Comparison of ENCODE assay signal across 10 cellular contexts in the genomic region with DNA sequence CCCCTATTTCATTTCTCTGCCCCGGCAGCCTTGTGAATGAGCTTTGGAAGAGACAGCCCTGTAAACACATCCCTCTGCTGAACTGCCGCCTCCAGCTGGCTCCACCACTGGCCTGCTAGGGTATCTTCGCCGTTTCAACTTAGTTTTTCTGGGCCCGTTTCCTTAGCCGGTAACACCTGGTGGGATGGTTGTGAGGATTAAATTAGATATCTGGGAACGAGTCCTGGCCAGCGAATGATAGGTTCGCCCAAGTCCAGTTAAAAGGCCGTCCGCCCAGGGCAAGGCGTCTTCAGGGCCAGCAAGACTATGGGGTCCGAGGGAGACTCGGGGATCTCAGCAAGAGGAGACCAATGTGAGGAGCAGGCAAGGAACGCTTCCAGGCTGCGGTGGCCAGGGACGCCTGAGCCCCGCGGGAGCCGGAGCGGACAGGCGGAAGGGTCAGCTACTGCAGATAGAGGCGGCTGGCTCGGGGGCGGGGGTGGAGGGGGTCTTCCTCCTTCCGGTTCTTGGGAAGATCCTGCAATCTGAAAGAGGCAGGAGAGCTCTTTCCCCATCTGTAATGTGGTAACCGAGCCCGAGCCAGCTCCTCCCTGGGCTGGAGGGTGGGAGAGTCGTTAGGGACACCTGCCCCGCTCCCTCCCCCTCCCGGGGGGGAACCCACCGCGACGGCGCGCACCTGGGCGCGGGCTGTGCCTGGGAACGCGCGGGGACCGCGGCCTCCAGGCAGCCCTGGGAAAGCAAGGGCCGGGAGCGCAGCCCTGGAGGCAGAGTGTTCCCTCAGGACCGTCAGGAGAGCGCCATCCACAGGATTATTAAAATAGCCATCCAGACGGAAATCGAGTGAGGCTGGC. TPM values are rescaled to one million over a fixed set of nuclear protein-coding genes. Genes with fewer than 3 reads are reported as not detected.
DNase-seq lines count a peak whose midpoint lies in the region; FAIRE-seq and TF ChIP-seq lines count a peak whose summit lies in the region.
"Had no signal": no experiment of that assay in that cellular context is flagged by ENCODE, and none has a peak within 500 bp of the region (broad histone marks: within the 10 kb centered on the region; RNA-seq: fewer than 3 reads in every experiment).

No MANE protein-coding gene starts in this region.

- in situ Hi-C loops in astrocyte of the cerebellum (cut with HindIII; ENCODE audit: low sequenced_read_pairs) = no loop called here

- no peak for TF ChIP-seq POLR2A in spleen (IDR thresholded peaks at IDR 0.05)

- DNase-seq in NCI-H526 (lab: John Stamatoyannopoulos, UW) (peak; percentile 7 to 66), NCI-H526 treated with DMSO at 0.1 percent for 48 hours (lab: John Stamatoyannopoulos, UW) (no peak), astrocyte of the cerebellum (ENCODE audit: low read depth) (no peak), iPS-NIHi7 (ENCODE audit: extremely low spot score) (peak; percentile 78), spleen (no peak), AML-193 (lab: John Stamatoyannopoulos, UW) (no peak), D721Med (ENCODE audit: insufficient read length, low spot score) (no peak), HK-2 (ENCODE audit: unreplicated experiment) (no peak)

- 18 to 41% (median 21%) methylated on average over 28 to 49 of the region's 49 CpGs for WGBS in spleen, 5 donors

- intact Hi-C loops in spleen (cut with DNase I; ENCODE audit: low total_unique reads) = no loop called here

- H3K27me3 ChIP-seq in spleen (replicated peaks in 1 of 7) = peaks cover 0 to 14% (median 6%) of the 10 kb centered on the region in 7 donors

- no peak for FAIRE-seq in D721Med (lab: Jason Lieb, UNC)
- FAIRE-seq: A204.1 had no signal

- no peaks in the 10 kb centered on the region for H3K9me3 ChIP-seq in spleen
- H3K9me3 ChIP-seq: tibial nerve had no signal

- no peak overlapping the region for H3K27ac ChIP-seq in spleen
- H3K27ac ChIP-seq: tibial nerve had no signal

- H3K4me3 ChIP-seq in astrocyte of the cerebellum (ENCODE audit: low read depth, low read length) = peak overlapping the region; percentile 29
- peak overlapping the region in 6 of 8 donors; percentile 7 to 60 (median 14) for H3K4me3 ChIP-seq in spleen

- H3K36me3 ChIP-seq in spleen = no peaks in the 10 kb centered on the region
- H3K36me3 ChIP-seq: tibial nerve had no signal

- H3K4me1 ChIP-seq in spleen = peaks cover 0 to 10% (median 8%) of the 10 kb centered on the region in 6 donors

- TF ChIP-seq CTCF in astrocyte of the cerebellum (IDR thresholded peaks at IDR 0.05; ENCODE audit: low read depth, low read length, missing control alignments) = peak; percentile 7
- no peak for TF ChIP-seq CTCF in spleen (IDR thresholded peaks at IDR 0.05 in 8 of 11, conservative IDR thresholded peaks at IDR 0.05 in 3 of 11)
- TF ChIP-seq CTCF in D721Med (IDR thresholded peaks at IDR 0.05; ENCODE audit: insufficient read depth, missing control alignments) = no peak

RNA-seq across cellular contexts. Expression of gene PTCRA, which starts 4.5 kb away (rescaled TPM):
- 10 to 100 TPM in 1 of 7 donors, 1 to 10 TPM in 6; 3.2 to 15.5 (median 6.4) TPM for total RNA-seq in spleen
- polyA plus RNA-seq in spleen = 1 to 10 TPM; 1.1 to 2.9 (median 2.1) TPM
- total RNA-seq: tibial nerve had no signal

RNA-seq across cellular contexts. Expression of gene CNPY3, which starts 17.9 kb away (rescaled TPM):
- 100 to 1,000 TPM in 5 of 7 donors, 10 to 100 TPM in 2; 82.2 to 115 (median 109) TPM for total RNA-seq in spleen
- 100 to 1,000 TPM in 1 of 3 donors, 10 to 100 TPM in 2; 94.2 to 109 (median 97.9) TPM for polyA plus RNA-seq in spleen

RNA-seq across cellular contexts. Expression of gene RPL7L1, which starts 32.0 kb away (rescaled TPM):
- 10 to 100 TPM; 63.4 to 92.4 (median 73.0) TPM for total RNA-seq in spleen
- 10 to 100 TPM; 27.6 to 63.0 (median 33.3) TPM for polyA plus RNA-seq in spleen

RNA-seq across cellular contexts. Expression of gene GNMT, which starts 49.2 kb away (rescaled TPM):
- 1 to 10 TPM in 6 of 7 donors, under 1 TPM in 1; 0.68 to 3.0 (median 2.0) TPM for total RNA-seq in spleen
- 1 to 10 TPM; 1.2 to 2.3 (median 1.4) TPM for polyA plus RNA-seq in spleen

Comparison
In these comparisons a context has a peak if more than half of its experiments do, and no peak if none do; other contexts are left out.
1. DNase-seq: peak in NCI-H526 (2 of 2) and iPS-NIHi7 (single experiment); none in NCI-H526 treated with DMSO at 0.1 percent for 48 hours (single experiment), astrocyte of the cerebellum (single experiment), spleen (single experiment), AML-193 (0 of 2), D721Med (single experiment) and HK-2 (single experiment).